Comparison of ENCODE assay signal across 13 cellular contexts in the genomic region with DNA sequence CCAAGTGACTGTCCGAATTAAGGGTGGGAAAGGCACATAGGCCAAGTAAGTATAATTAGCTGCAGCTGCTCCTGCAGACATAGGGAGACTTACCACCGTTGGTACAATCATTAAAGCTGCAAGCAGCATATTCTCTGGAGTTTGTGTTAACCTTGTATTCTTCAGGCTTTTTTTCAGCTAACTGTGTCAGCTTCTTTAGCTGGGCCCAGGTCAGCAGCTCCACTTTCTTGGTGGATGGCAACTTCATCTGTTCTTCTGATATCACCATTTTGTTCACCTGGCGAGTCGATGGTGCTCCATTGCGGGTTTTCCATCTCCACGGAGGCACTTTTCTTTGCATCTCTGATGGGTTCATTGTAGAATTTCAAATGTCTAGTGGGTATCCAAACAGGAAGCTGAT. TPM values are rescaled to one million over a fixed set of nuclear protein-coding genes. Genes with fewer than 3 reads are reported as not detected.
DNase-seq lines count a peak whose midpoint lies in the region; ATAC-seq, FAIRE-seq and TF ChIP-seq lines count a peak whose summit lies in the region.
"Not testable (repeated sequence)": the region's sequence is repeated elsewhere in the genome, so short reads cannot be mapped to it uniquely, and the experiment has no call there.
"Had no signal": no experiment of that assay in that cellular context is flagged by ENCODE, and none has a peak within 500 bp of the region (broad histone marks: within the 10 kb centered on the region; RNA-seq: fewer than 3 reads in every experiment).

No MANE protein-coding gene starts in this region.

- H3K27me3 ChIP-seq in SJSA1 (replicated peaks); astrocyte (ENCODE audit: insufficient read depth, low read length); endodermal cell (ENCODE audit: control insufficient read depth, insufficient read depth, low read length, poor library complexity, severe bottlenecking): not testable (repeated sequence)

- not testable (repeated sequence) for H3K79me2 ChIP-seq in astrocyte (ENCODE audit: insufficient read depth, low read length)

- H3K4me2 ChIP-seq in astrocyte (ENCODE audit: low read length): not testable (repeated sequence)

- 71 to 74% methylated on average over 6 of the region's 6 CpGs for WGBS in endodermal cell (ENCODE audit: insufficient coverage in 1 of 2, insufficient read length in 1 of 2), 2 experiments

- not testable (repeated sequence) for H3K4me1 Mint-ChIP-seq in astrocyte (ENCODE audit: low read depth, unreplicated experiment); endodermal cell

- H3K27ac ChIP-seq in SJSA1; astrocyte (ENCODE audit: low read depth, low read length); endodermal cell (ENCODE audit: low read depth, low read length): not testable (repeated sequence)

- H3K36me3 Mint-ChIP-seq in astrocyte (ENCODE audit: low read depth, unreplicated experiment); endodermal cell (ENCODE audit: low read depth): not testable (repeated sequence)

- not testable (repeated sequence) for H3K4me1 ChIP-seq in SJSA1 (replicated peaks); astrocyte (ENCODE audit: insufficient read depth, low read length); endodermal cell (ENCODE audit: control insufficient read depth, insufficient read depth, low read length)

- H2AFZ ChIP-seq in astrocyte (ENCODE audit: low read depth, low read length): not testable (repeated sequence)

- not testable (repeated sequence) for H3K4me3 Mint-ChIP-seq in astrocyte (ENCODE audit: unreplicated experiment); endodermal cell

- TF ChIP-seq CTCF in astrocyte (IDR thresholded peaks at IDR 0.05; ENCODE audit: insufficient read depth, low read depth, low read length); endodermal cell (conservative IDR thresholded peaks at IDR 0.05): not testable (repeated sequence)

- DNase-seq in HCEC 1CT: peak; percentile 0
- DNase-seq in SJSA1 (ENCODE audit: low read depth in 1 of 2, low spot score in 2 of 2): peak; percentile 1 to 36
- DNase-seq in astrocyte (ENCODE audit: low read depth): peak; percentile 0
- peak; percentile 30 for DNase-seq in endodermal cell
- peak; percentile 42 for DNase-seq in left lobe of liver (ENCODE audit: low spot score)
- DNase-seq in pons (ENCODE audit: low spot score): peak; percentile 2
- peak; percentile 9 for DNase-seq in superior temporal gyrus (ENCODE audit: extremely low spot score)

- FAIRE-seq in astrocyte (lab: Jason Lieb, UNC): not testable (repeated sequence)

- H3K4me3 ChIP-seq in SJSA1; astrocyte (ENCODE audit: insufficient read depth, low read depth, low read length): not testable (repeated sequence)
- H3K4me3 ChIP-seq in endodermal cell (ENCODE audit: low read length): peak overlapping the region; percentile 0

- H3K27ac Mint-ChIP-seq in astrocyte (ENCODE audit: unreplicated experiment); endodermal cell: not testable (repeated sequence)

- H3K9me3 Mint-ChIP-seq in astrocyte (ENCODE audit: unreplicated experiment); endodermal cell: not testable (repeated sequence)

- not testable (repeated sequence) for H4K20me1 ChIP-seq in astrocyte (ENCODE audit: insufficient read depth, low read length)

- peaks cover 11% of the 10 kb centered on the region for H3K9me3 ChIP-seq in SJSA1 (replicated peaks)
- H3K9me3 ChIP-seq in astrocyte (ENCODE audit: insufficient read depth, low read depth, low read length): not testable (repeated sequence)
- H3K9me3 ChIP-seq in endodermal cell (ENCODE audit: control insufficient read depth, low read length): peaks cover 68% of the 10 kb centered on the region

- not testable (repeated sequence) for H3K27me3 Mint-ChIP-seq in astrocyte (ENCODE audit: low read depth, unreplicated experiment); endodermal cell (ENCODE audit: insufficient read depth)

- ATAC-seq in left lobe of liver: not testable (repeated sequence)

- not testable (repeated sequence) for H3K9ac ChIP-seq in astrocyte (ENCODE audit: low read length); endodermal cell (ENCODE audit: extremely low read depth, low read length, poor library complexity, severe bottlenecking)

- not testable (repeated sequence) for H3K36me3 ChIP-seq in SJSA1; astrocyte (ENCODE audit: insufficient read depth, low read length); endodermal cell (ENCODE audit: control insufficient read depth, insufficient read depth, low read length)

RNA-seq across cellular contexts. Expression of a gene that starts 44.5 kb away (rescaled TPM):
- total RNA-seq in SJSA1 (2014; rRNA removed; shearing (Covaris generic)): not detected in 2 replicates
- not detected in 2 replicates for total RNA-seq in astrocyte
- total RNA-seq in endodermal cell: not detected
- not detected for polyA plus RNA-seq in endodermal cell (2013, experiment 1 of 2)
- not detected for polyA plus RNA-seq in endodermal cell (2013, experiment 2 of 2)
- total RNA-seq in left lobe of liver: not detected
- total RNA-seq: G401, gastroesophageal sphincter, left colon, SK-MEL-5, suprapubic skin, uterus had no signal
